14 cellular contexts compared by ENCODE assay signal in the genomic region with DNA sequence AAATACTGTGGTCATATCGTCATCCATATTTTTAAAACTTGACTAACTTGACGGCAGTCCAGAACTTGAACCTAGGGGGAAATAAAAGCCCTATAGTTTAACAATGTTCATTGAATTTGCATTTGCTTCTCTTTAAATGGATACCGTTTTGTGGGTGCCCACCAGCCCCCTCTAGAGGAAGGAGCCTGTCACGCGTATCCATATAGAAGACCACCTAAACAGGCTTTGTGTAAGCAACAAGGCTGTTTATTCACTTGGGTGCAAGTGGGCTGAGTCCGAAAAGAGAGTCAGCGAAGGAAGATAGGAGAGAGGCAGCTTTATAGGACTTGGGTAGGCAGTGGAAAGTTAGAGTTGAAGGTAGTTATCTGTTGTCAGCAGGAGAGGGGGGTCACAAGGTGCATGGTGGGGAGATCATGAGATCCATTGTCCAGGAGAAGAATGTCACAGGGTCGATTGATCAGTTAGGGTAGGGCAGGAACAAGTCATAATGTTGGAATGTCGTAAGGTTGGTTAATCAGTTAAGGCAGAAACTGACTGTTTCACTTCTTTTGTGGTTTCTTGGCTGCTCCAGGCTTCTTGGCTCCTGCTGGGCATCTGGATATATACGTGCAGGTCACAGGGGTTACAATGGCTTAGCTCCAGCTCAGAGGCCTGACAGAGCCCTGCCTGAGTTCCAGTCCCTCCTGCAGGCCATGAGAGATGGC. TPM values are rescaled to one million over a fixed set of nuclear protein-coding genes. Genes with fewer than 3 reads are reported as not detected.
DNase-seq lines count a peak whose midpoint lies in the region; ATAC-seq and TF ChIP-seq lines count a peak whose summit lies in the region.
"Had no signal": no experiment of that assay in that cellular context is flagged by ENCODE, and none has a peak within 500 bp of the region (broad histone marks: within the 10 kb centered on the region; RNA-seq: fewer than 3 reads in every experiment).

No MANE protein-coding gene starts in this region.

- H2BK12ac ChIP-seq in mesenchymal stem cell (ENCODE audit: low read length in 2 of 2), result peak overlapping the region in 1 of 2 experiments; percentile 49

- H3K36me3 ChIP-seq in DND-41 (ENCODE audit: insufficient read depth, low read length), result no peaks in the 10 kb centered on the region
- H3K36me3 ChIP-seq in mesenchymal stem cell (ENCODE audit: control insufficient read depth in 1 of 2, insufficient read depth in 2 of 2, low read depth in 1 of 2, low read length in 2 of 2), result peaks cover 0 to 5% of the 10 kb centered on the region in 2 experiments
- H3K36me3 ChIP-seq: esophagus squamous epithelium had no signal

- peak overlapping the region; percentile 53 for H2BK15ac ChIP-seq in mesenchymal stem cell (ENCODE audit: low read depth, poor library complexity, severe bottlenecking)

- H3K4me2 ChIP-seq in DND-41 (ENCODE audit: insufficient read depth, low read length) (no peak overlapping the region), mesenchymal stem cell (ENCODE audit: low read length, poor library complexity, severe bottlenecking) (no peak overlapping the region)

- H2BK5ac ChIP-seq in mesenchymal stem cell (ENCODE audit: low read depth, low read length, poor library complexity, severe bottlenecking), result no peak overlapping the region

- no peak overlapping the region for H4K8ac ChIP-seq in mesenchymal stem cell (ENCODE audit: low read length)

- no peak overlapping the region for H3K18ac ChIP-seq in mesenchymal stem cell (ENCODE audit: low read depth in 1 of 2, low read length in 2 of 2)

- no peaks in the 10 kb centered on the region for H3K79me1 ChIP-seq in mesenchymal stem cell (replicated peaks; ENCODE audit: low read length, poor library complexity, severe bottlenecking)

- ATAC-seq in DND-41 (ENCODE audit: insufficient read depth, low read depth), result no peak
- ATAC-seq: stimulated activated effector memory CD8-positive, alpha-beta T cell treated with anti-CD3 and anti-CD28 coated beads, Interleukin-12 subunit alpha, Interleukin-12 subunit beta, amount 100 ng/mL, for 72 hours had no signal

- H4K91ac ChIP-seq in mesenchymal stem cell (ENCODE audit: low read length), result no peak overlapping the region

- H3K23ac ChIP-seq in mesenchymal stem cell (ENCODE audit: low read length in 2 of 2), result no peak overlapping the region

- no peaks in the 10 kb centered on the region for H3K79me2 ChIP-seq in DND-41 (ENCODE audit: insufficient read depth, low read length)

- H2AFZ ChIP-seq in DND-41 (ENCODE audit: low read depth, low read length), result no peak overlapping the region
- no peak overlapping the region for H2AFZ ChIP-seq in mesenchymal stem cell (ENCODE audit: low read depth, low read length)

- no peak overlapping the region for H3K4ac ChIP-seq in mesenchymal stem cell (ENCODE audit: low read depth in 1 of 2, low read length in 2 of 2)

- H3K9me3 ChIP-seq in DND-41 (ENCODE audit: insufficient read depth, low read length, severe bottlenecking), result peaks cover 13% of the 10 kb centered on the region
- H3K9me3 ChIP-seq in mesenchymal stem cell (ENCODE audit: control insufficient read depth, low read length), result peaks cover 15% of the 10 kb centered on the region
- H3K9me3 ChIP-seq: esophagus squamous epithelium had no signal

- H3K9ac ChIP-seq in DND-41 (ENCODE audit: low read depth, low read length) (no peak overlapping the region), mesenchymal stem cell (ENCODE audit: low read length) (no peak overlapping the region)

- no peak overlapping the region for H3K14ac ChIP-seq in mesenchymal stem cell (ENCODE audit: low read length in 2 of 2)

- no peak overlapping the region for H3K4me3 ChIP-seq in DND-41 (ENCODE audit: low read depth in 1 of 2, low read length in 2 of 2)
- no peak overlapping the region for H3K4me3 ChIP-seq in mesenchymal stem cell (ENCODE audit: insufficient read depth in 1 of 2, low read depth in 1 of 2, low read length in 2 of 2)
- H3K4me3 ChIP-seq: esophagus squamous epithelium had no signal

- H3K4me1 ChIP-seq in DND-41 (ENCODE audit: insufficient read depth, low read length), result no peaks in the 10 kb centered on the region
- peaks cover 16% of the 10 kb centered on the region for H3K4me1 ChIP-seq in mesenchymal stem cell (ENCODE audit: control insufficient read depth, insufficient read depth, low read depth, low read length)

- WGBS in mesenchymal stem cell, result 87% methylated on average over 10 of the region's 10 CpGs

- H2AK5ac ChIP-seq in mesenchymal stem cell (ENCODE audit: low read length, severe bottlenecking), result peak overlapping the region; percentile 45

- H4K20me1 ChIP-seq in DND-41 (ENCODE audit: insufficient read depth, low read length), result no peaks in the 10 kb centered on the region

- H3K27ac ChIP-seq in DND-41 (ENCODE audit: low read length) (no peak overlapping the region), mesenchymal stem cell (ENCODE audit: low read length, poor library complexity, severe bottlenecking) (peak overlapping the region; percentile 8)
- H3K27ac ChIP-seq: esophagus squamous epithelium had no signal

- H3K27me3 ChIP-seq in DND-41 (ENCODE audit: insufficient read depth, low read length, poor library complexity), result no peaks in the 10 kb centered on the region
- H3K27me3 ChIP-seq in mesenchymal stem cell (ENCODE audit: control insufficient read depth in 1 of 2, insufficient read depth in 1 of 2, low read length in 2 of 2), result no peaks in the 10 kb centered on the region
- H3K27me3 ChIP-seq: esophagus squamous epithelium had no signal

- peak; percentile 43 for TF ChIP-seq CTCF in DND-41 (IDR thresholded peaks at IDR 0.05; ENCODE audit: borderline replicate concordance, extremely low read depth, low read length, poor library complexity, severe bottlenecking)

- H2BK120ac ChIP-seq in mesenchymal stem cell (ENCODE audit: low read depth, low read length), result no peak overlapping the region

- DNase-seq in DND-41, result peak; percentile 24
- DNase-seq in HT1080 (ENCODE audit: low read depth), result peak; percentile 39
- DNase-seq in amniotic epithelial cell (ENCODE audit: low read depth), result peak; percentile 37
- no peak for DNase-seq in mesenchymal stem cell
- DNase-seq in NK-92 treated with Interleukin-12 subunit alpha and Interleukin-12 subunit beta, amount 100 ng/mL, for 24 hours (lab: John Stamatoyannopoulos, UW), result no peak
- no peak for DNase-seq in NCI-H187 treated with DMSO at 0.1 percent for 48 hours (lab: John Stamatoyannopoulos, UW)
- no peak for DNase-seq in GM19238 (ENCODE audit: insufficient read length, low spot score)
- DNase-seq in kidney glomerular epithelial cell (lab: John Stamatoyannopoulos, UW), result no peak
- DNase-seq: central memory CD4-positive, alpha-beta T cell; esophagus squamous epithelium; kidney; nucleus accumbens; SHP77 treated with DMSO at 0.1 percent for 48 hours had no signal

RNA-seq across cellular contexts. Expression of a gene that starts 42.5 kb away (rescaled TPM):
- total RNA-seq in HT1080 (2014; rRNA removed; shearing (Covaris generic)), result 47.4 and 59.7 TPM in 2 replicates
- polyA plus RNA-seq in HT1080 (2015; cell fraction: cytosol; rRNA removed), result 18.0 and 22.2 TPM in 2 replicates
- polyA plus RNA-seq in HT1080 (2015; cell fraction: nucleus; rRNA removed), result 139 and 168 TPM in 2 replicates
- polyA plus RNA-seq in mesenchymal stem cell (2013, experiment 1 of 2), result 34.0 TPM
- 33.7 TPM for polyA plus RNA-seq in mesenchymal stem cell (2013, experiment 2 of 2)

Comparison
In these comparisons a context has a peak if more than half of its experiments do, and no peak if none do; other contexts are left out.
1. DNase-seq: peak in DND-41 (single experiment), HT1080 (single experiment) and amniotic epithelial cell (single experiment); none in mesenchymal stem cell (single experiment), NK-92 treated with Interleukin-12 subunit alpha and Interleukin-12 subunit beta, amount 100 ng/mL, for 24 hours (single experiment), NCI-H187 treated with DMSO at 0.1 percent for 48 hours (single experiment), GM19238 (single experiment) and kidney glomerular epithelial cell (single experiment).